In genomic region chr1:54248966-54249365, GRCh38 we compare ENCODE assay signal across 16 cellular contexts. TPM values are rescaled to one million over a fixed set of nuclear protein-coding genes. Genes with fewer than 3 reads are reported as not detected.
DNase-seq lines count a peak whose midpoint lies in the region; ATAC-seq and TF ChIP-seq lines count a peak whose summit lies in the region.
"Had no signal": no experiment of that assay in that cellular context is flagged by ENCODE, and none has a peak within 500 bp of the region (broad histone marks: within the 10 kb centered on the region; RNA-seq: fewer than 3 reads in every experiment).

No MANE protein-coding gene starts in this region.

- no peaks in the 10 kb centered on the region for H3K36me3 ChIP-seq in gastrocnemius medialis

- no peaks in the 10 kb centered on the region for H3K9me3 ChIP-seq in gastrocnemius medialis
- H3K9me3 ChIP-seq: Peyer's patch had no signal

- no peaks in the 10 kb centered on the region for H3K9me3 Mint-ChIP-seq in HFFc6
- no peaks in the 10 kb centered on the region for H3K9me3 Mint-ChIP-seq in effector memory CD8-positive, alpha-beta T cell
- H3K9me3 Mint-ChIP-seq: stimulated activated naive CD8-positive, alpha-beta T cell treated with anti-CD3 and anti-CD28 coated beads, Interleukin-15, amount 100 ng/mL, for 72 hours had no signal

- in situ Hi-C loops in gastrocnemius medialis (cut with MboI; ENCODE audit: low sequenced_read_pairs in 4 of 4), result no loop called here

- peak overlapping the region; percentile 44 to 80 (median 64) for H3K27ac ChIP-seq in gastrocnemius medialis
- H3K27ac ChIP-seq: 22Rv1, Peyer's patch had no signal

- H3K27me3 ChIP-seq in gastrocnemius medialis, result no peaks in the 10 kb centered on the region
- H3K27me3 ChIP-seq: Peyer's patch had no signal

- no peak for TF ChIP-seq CTCF in HFFc6 (IDR thresholded peaks at IDR 0.05)
- no peak for TF ChIP-seq CTCF in gastrocnemius medialis (IDR thresholded peaks at IDR 0.05 in 4 of 5, conservative IDR thresholded peaks at IDR 0.05 in 1 of 5)

- intact Hi-C loops in gastrocnemius medialis (cut with DNase I; ENCODE audit: low total_unique reads), result no loop called here

- no peak overlapping the region for H3K4me3 Mint-ChIP-seq in HFFc6
- H3K4me3 Mint-ChIP-seq in effector memory CD8-positive, alpha-beta T cell, result peak overlapping the region in 1 of 2 donors; percentile 32
- H3K4me3 Mint-ChIP-seq: stimulated activated naive CD8-positive, alpha-beta T cell treated with anti-CD3 and anti-CD28 coated beads, Interleukin-15, amount 100 ng/mL, for 72 hours had no signal

- ATAC-seq in effector memory CD8-positive, alpha-beta T cell (replicated peaks), result no peak
- ATAC-seq in gastrocnemius medialis (peak; percentile 48 to 60), GM18861 (IDR thresholded peaks at IDR 0.05; ENCODE audit: unreplicated experiment) (no peak)
- ATAC-seq: stimulated activated naive CD8-positive, alpha-beta T cell treated with anti-CD3 and anti-CD28 coated beads, Interleukin-15, amount 100 ng/mL, for 72 hours had no signal

- H3K4me3 ChIP-seq in gastrocnemius medialis, result no peak overlapping the region
- H3K4me3 ChIP-seq: Peyer's patch had no signal

- H3K27ac Mint-ChIP-seq in HFFc6, result peak overlapping the region; percentile 54
- H3K27ac Mint-ChIP-seq in effector memory CD8-positive, alpha-beta T cell, result peak overlapping the region; percentile 41 to 86

- peaks cover 9 to 27% of the 10 kb centered on the region in 2 donors for H3K4me1 ChIP-seq in gastrocnemius medialis
- H3K4me1 ChIP-seq: Peyer's patch had no signal

- H3K4me1 Mint-ChIP-seq in HFFc6 (ENCODE audit: low read depth), result peaks cover 28% of the 10 kb centered on the region
- peaks cover 9 to 13% of the 10 kb centered on the region in 2 donors for H3K4me1 Mint-ChIP-seq in effector memory CD8-positive, alpha-beta T cell (ENCODE audit: low read depth in 2 of 2)

- no peak for TF ChIP-seq POLR2A in gastrocnemius medialis (IDR thresholded peaks at IDR 0.05)

- H3K36me3 Mint-ChIP-seq in HFFc6 (ENCODE audit: low read depth), result peaks cover 6% of the 10 kb centered on the region
- H3K36me3 Mint-ChIP-seq in effector memory CD8-positive, alpha-beta T cell (ENCODE audit: insufficient read depth), result peaks cover 45% of the 10 kb centered on the region

- peak; percentile 66 for DNase-seq in DMS 273 (lab: John Stamatoyannopoulos, UW; ENCODE audit: unreplicated experiment)
- no peak for DNase-seq in DMS 273 treated with DMSO at 0.1 percent for 48 hours (lab: John Stamatoyannopoulos, UW)
- DNase-seq in HFFc6, result no peak
- DNase-seq in effector memory CD8-positive, alpha-beta T cell, result no peak
- peak in 1 of 2 donors; percentile 42 for DNase-seq in gastrocnemius medialis
- no peak for DNase-seq in hippocampal formation (lab: John Stamatoyannopoulos, UW)
- no peak for DNase-seq in NCI-H187 (lab: John Stamatoyannopoulos, UW)
- DNase-seq: activated naive CD4-positive, alpha-beta T cell treated with anti-CD3 and anti-CD28 coated beads, Interleukin-2, amount 50 U/mL, for 16 hours; EL; islet precursor cell; NCI-H2029 treated with DMSO at 0.1 percent for 48 hours; occipital lobe; Peyer's patch; stimulated activated naive CD8-positive, alpha-beta T cell treated with anti-CD3 and anti-CD28 coated beads, Interleukin-15, amount 100 ng/mL, for 72 hours had no signal

- H3K27me3 Mint-ChIP-seq in HFFc6 (ENCODE audit: insufficient read depth), result peaks cover 7% of the 10 kb centered on the region
- no peaks in the 10 kb centered on the region for H3K27me3 Mint-ChIP-seq in effector memory CD8-positive, alpha-beta T cell
- H3K27me3 Mint-ChIP-seq: stimulated activated naive CD8-positive, alpha-beta T cell treated with anti-CD3 and anti-CD28 coated beads, Interleukin-15, amount 100 ng/mL, for 72 hours had no signal

RNA-seq across cellular contexts. Expression of gene MRPL37, which starts 49.0 kb away (rescaled TPM):
- 100 to 1,000 TPM; 119 to 135 (median 126) TPM for total RNA-seq in HFFc6 (2021; fragmentation: NEBNext Ultra II Directional; extraction: Animal tissue kit (Norgen Biotek cat#: 25700))
- total RNA-seq in gastrocnemius medialis, result 100 to 1,000 TPM in 3 of 4 donors, 10 to 100 TPM in 1; 91.6 to 141 (median 121) TPM

RNA-seq across cellular contexts. Expression of gene CYB5RL, which starts 49.1 kb away (rescaled TPM):
- 1 to 10 TPM; 4.5 to 6.1 (median 5.2) TPM for total RNA-seq in HFFc6 (2021; fragmentation: NEBNext Ultra II Directional; extraction: Animal tissue kit (Norgen Biotek cat#: 25700))
- 1 to 10 TPM; 1.8 to 5.8 (median 3.4) TPM for total RNA-seq in gastrocnemius medialis

Comparison
In these comparisons a context has a peak if more than half of its experiments do, and no peak if none do; other contexts are left out.
1. ATAC-seq: peak in gastrocnemius medialis (2 of 2); none in effector memory CD8-positive, alpha-beta T cell (single experiment) and GM18861 (single experiment).